In genomic region chr3:71172176-71172575, GRCh38 we compare ENCODE assay signal across 22 cellular contexts.
DNase-seq lines count a peak whose midpoint lies in the region; ATAC-seq and TF ChIP-seq lines count a peak whose summit lies in the region.
"Had no signal": no experiment of that assay in that cellular context is flagged by ENCODE, and none has a peak within 500 bp of the region (broad histone marks: within the 10 kb centered on the region; RNA-seq: fewer than 3 reads in every experiment).

No MANE protein-coding gene starts in this region.

- H3K4me3 Mint-ChIP-seq in Caco-2 (ENCODE audit: unreplicated experiment) (peak overlapping the region; percentile 42), neural progenitor cell (no peak overlapping the region)
- H3K4me3 Mint-ChIP-seq: activated naive CD4-positive, alpha-beta T cell treated with anti-CD3 and anti-CD28 coated beads for 36 hours; nephron had no signal

- H3K27me3 ChIP-seq in Caco-2 (replicated peaks; ENCODE audit: control insufficient read depth, insufficient read depth, low read length), result no peaks in the 10 kb centered on the region
- no peaks in the 10 kb centered on the region for H3K27me3 ChIP-seq in brain microvascular endothelial cell (replicated peaks)
- no peaks in the 10 kb centered on the region for H3K27me3 ChIP-seq in neural progenitor cell
- H3K27me3 ChIP-seq in thoracic aorta (replicated peaks; ENCODE audit: insufficient read depth), result no peaks in the 10 kb centered on the region
- H3K27me3 ChIP-seq: gastrocnemius medialis, MG63, suprapubic skin, uterus had no signal

- BruUV-seq in Caco-2 (replicated peaks; lab: Mats Ljungman, UMichigan), result no TSS peak

- H3K9me3 Mint-ChIP-seq in Caco-2 (ENCODE audit: unreplicated experiment), result no peaks in the 10 kb centered on the region
- no peaks in the 10 kb centered on the region for H3K9me3 Mint-ChIP-seq in neural progenitor cell
- H3K9me3 Mint-ChIP-seq: activated naive CD4-positive, alpha-beta T cell treated with anti-CD3 and anti-CD28 coated beads for 36 hours; nephron had no signal

- H3K79me2 ChIP-seq in neural progenitor cell (ENCODE audit: low read depth), result no peaks in the 10 kb centered on the region

- H3F3A ChIP-seq in neural progenitor cell (ENCODE audit: low read depth), result no peaks in the 10 kb centered on the region

- TF ChIP-seq CTCF in Caco-2 (IDR thresholded peaks at IDR 0.05; ENCODE audit: insufficient read depth in 1 of 2, low read depth in 1 of 2, low read length in 1 of 2, severe bottlenecking in 1 of 2, unreplicated experiment in 1 of 2) (no peak), brain microvascular endothelial cell (IDR thresholded peaks at IDR 0.05; ENCODE audit: low read depth, low read length, missing control alignments) (no peak), neural progenitor cell (IDR thresholded peaks at IDR 0.05) (no peak), thoracic aorta (IDR thresholded peaks at IDR 0.05) (no peak)

- H3K4me1 Mint-ChIP-seq in Caco-2 (ENCODE audit: low read depth, unreplicated experiment), result peaks cover 77% of the 10 kb centered on the region
- peaks cover 29% of the 10 kb centered on the region for H3K4me1 Mint-ChIP-seq in neural progenitor cell

- CTCF ChIA-PET in Caco-2 (lab: Charles Lee), result no interaction called here

- DNase-seq in Caco-2 (no peak), brain microvascular endothelial cell (no peak), neural progenitor cell (ENCODE audit: low spot score) (no peak), thoracic aorta (ENCODE audit: low spot score) (no peak), midbrain (lab: John Stamatoyannopoulos, UW) (no peak)
- no peak for DNase-seq in stimulated activated CD4-positive, alpha-beta T cell treated with anti-CD3 and anti-CD28 coated beads, Interleukin-4, amount 100 ng/mL, for 1 hour
- DNase-seq: activated CD4-positive, alpha-beta T cell treated with anti-CD3 and anti-CD28 coated beads for 48 hours; activated naive CD4-positive, alpha-beta T cell treated with anti-CD3 and anti-CD28 coated beads for 36 hours; anterior cingulate cortex; effector CD4-positive, alpha-beta T cell; GDM1; MG63; mucosa of descending colon; stimulated activated CD4-positive, alpha-beta T cell treated with anti-CD3 and anti-CD28 coated beads, Interleukin-1b, Interleukin-23, amount 100 ng/mL, for 48 hours; uterus had no signal

- no peaks in the 10 kb centered on the region for H3K9me3 ChIP-seq in Caco-2
- H3K9me3 ChIP-seq in neural progenitor cell (ENCODE audit: low read depth), result no peaks in the 10 kb centered on the region
- no peaks in the 10 kb centered on the region for H3K9me3 ChIP-seq in thoracic aorta
- H3K9me3 ChIP-seq: gastrocnemius medialis, MG63, mucosa of descending colon, suprapubic skin, uterus had no signal

- no peak overlapping the region for H3K9ac ChIP-seq in neural progenitor cell

- ATAC-seq in thoracic aorta (ENCODE audit: insufficient number of reproducible peaks, low FRiP score, low read depth), result no peak
- ATAC-seq in GM18498 (IDR thresholded peaks at IDR 0.05; ENCODE audit: unreplicated experiment), result no peak
- ATAC-seq: mucosa of descending colon, SK-N-SH treated with all-trans-retinoic acid at 6 μM for 48 hours had no signal

- no peaks in the 10 kb centered on the region for H4K20me1 ChIP-seq in neural progenitor cell (ENCODE audit: low read depth)

- H3K36me3 ChIP-seq in Caco-2 (ENCODE audit: control insufficient read depth, insufficient read depth, low read length) (no peaks in the 10 kb centered on the region; the same call in 1 of the 2 replicates), brain microvascular endothelial cell (replicated peaks) (no peaks in the 10 kb centered on the region), neural progenitor cell (no peaks in the 10 kb centered on the region), thoracic aorta (no peaks in the 10 kb centered on the region)
- H3K36me3 ChIP-seq: gastrocnemius medialis, MG63, suprapubic skin, uterus had no signal

- POLR2A ChIA-PET in Caco-2 (lab: Charles Lee), result no interaction called here

- peak overlapping the region; percentile 81 for H3K27ac Mint-ChIP-seq in Caco-2 (ENCODE audit: unreplicated experiment)
- no peak overlapping the region for H3K27ac Mint-ChIP-seq in neural progenitor cell
- H3K27ac Mint-ChIP-seq: activated naive CD4-positive, alpha-beta T cell treated with anti-CD3 and anti-CD28 coated beads for 36 hours had no signal

- no peak overlapping the region for H3K4me2 ChIP-seq in neural progenitor cell

- peak overlapping the region; percentile 72 for H3K27ac ChIP-seq in brain microvascular endothelial cell
- H3K27ac ChIP-seq in neural progenitor cell, result peak overlapping the region; percentile 2
- peak overlapping the region; percentile 69 to 77 for H3K27ac ChIP-seq in thoracic aorta
- H3K27ac ChIP-seq: suprapubic skin, uterus, VCaP had no signal

- no peak overlapping the region for H2AFZ ChIP-seq in neural progenitor cell (replicated peaks)

- H3K4me3 ChIP-seq in Caco-2 (ENCODE audit: low read depth, low read length) (no peak overlapping the region), brain microvascular endothelial cell (ENCODE audit: low read depth, low read length) (no peak overlapping the region), neural progenitor cell (no peak overlapping the region), thoracic aorta (peak overlapping the region; percentile 45)
- H3K4me3 ChIP-seq: gastrocnemius medialis, MG63, mucosa of descending colon, skin epidermis, suprapubic skin, uterus had no signal

- intact Hi-C loops in Caco-2 (cut with micrococcal nuclease; ENCODE audit: unreplicated experiment), result loop anchor here (2.0 kb wide), 1 partner anchor 83 kb away; no protein-coding TSS in a partner anchor

- H3K36me3 Mint-ChIP-seq in Caco-2 (ENCODE audit: insufficient read depth, unreplicated experiment) (peaks cover 24% of the 10 kb centered on the region), neural progenitor cell (peaks cover 2% of the 10 kb centered on the region)

- H3K27me3 Mint-ChIP-seq in Caco-2 (ENCODE audit: insufficient read depth, unreplicated experiment) (no peaks in the 10 kb centered on the region), neural progenitor cell (ENCODE audit: insufficient read depth, low read depth) (peaks cover 2% of the 10 kb centered on the region)

- in situ Hi-C loops in brain microvascular endothelial cell (cut with HindIII; ENCODE audit: low pct_ligation_motif_present, low sequenced_read_pairs), result no loop called here

- H3K4me1 ChIP-seq in Caco-2 (peaks cover 100% of the 10 kb centered on the region), neural progenitor cell (peaks cover 15% of the 10 kb centered on the region), thoracic aorta (ENCODE audit: control insufficient read depth in 1 of 2, low read depth in 2 of 2) (peaks cover 47 to 92% of the 10 kb centered on the region in 2 donors)
- H3K4me1 ChIP-seq: gastrocnemius medialis, uterus had no signal

Comparison
In these comparisons a context has a peak if more than half of its experiments do, and no peak if none do; other contexts are left out.
1. H3K27ac ChIP-seq: peak in every context shown above with its lines; median percentile 73 in thoracic aorta; 72 in brain microvascular endothelial cell; 2 in neural progenitor cell.